ENCODE assay signal across 10 cellular contexts in the genomic region with DNA sequence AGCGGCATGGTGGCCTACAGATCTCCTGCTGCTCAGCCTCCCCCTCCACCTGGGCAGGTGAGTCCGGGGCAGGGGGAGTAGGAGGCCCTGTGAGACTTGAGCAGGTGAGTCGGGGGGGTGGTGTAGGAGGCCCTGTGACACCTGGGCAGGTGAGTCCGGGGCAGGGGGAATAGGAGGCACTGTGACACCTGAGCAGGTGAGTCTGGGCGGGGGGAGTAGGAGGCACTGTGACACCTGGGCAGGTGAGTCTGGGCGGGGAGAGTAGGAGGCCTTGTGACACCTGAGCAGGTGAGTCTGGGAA.
DNase-seq lines count a peak whose midpoint lies in the region; TF ChIP-seq lines count a peak whose summit lies in the region.
"Had no signal": no experiment of that assay in that cellular context is flagged by ENCODE, and none has a peak within 500 bp of the region (broad histone marks: within the 10 kb centered on the region; RNA-seq: fewer than 3 reads in every experiment).

No MANE protein-coding gene starts in this region.

- 69 to 86% (median 72%) methylated on average over 5 to 6 of the region's 6 CpGs for WGBS in spleen, 5 donors

- TF ChIP-seq CTCF in spleen (IDR thresholded peaks at IDR 0.05 in 8 of 11, conservative IDR thresholded peaks at IDR 0.05 in 3 of 11) (no peak), colonic mucosa (IDR thresholded peaks at IDR 0.05) (no peak)

- H3K27me3 ChIP-seq in BLaER1 (0 out of 2 replicates have a peak, but pooled peaks cover 2% of the 10 kb centered on the region), Karpas-422 (ENCODE audit: low read length) (no peaks in the 10 kb centered on the region), spleen (replicated peaks in 1 of 7) (no peaks in the 10 kb centered on the region), colonic mucosa (no peaks in the 10 kb centered on the region)

- no peak overlapping the region for H2AFZ ChIP-seq in Karpas-422 (ENCODE audit: low read length)
- H2AFZ ChIP-seq: GM23248 had no signal

- peak overlapping the region; percentile 87 for H3K4me2 ChIP-seq in BLaER1
- no peak overlapping the region for H3K4me2 ChIP-seq in Karpas-422 (ENCODE audit: low read depth, low read length, poor library complexity, severe bottlenecking)

- H3K27ac ChIP-seq in BLaER1 (no peak overlapping the region), Karpas-422 (ENCODE audit: low read length) (peak overlapping the region; percentile 89; the same call in 1 of the 2 replicates), spleen (no peak overlapping the region), colonic mucosa (no peak overlapping the region)
- H3K27ac ChIP-seq: GM23248 had no signal

- intact Hi-C loops in spleen (cut with DNase I; ENCODE audit: low total_unique reads) (no loop called here), colonic mucosa (cut with DNase I) (no loop called here)

- no peaks in the 10 kb centered on the region for H3K9me2 ChIP-seq in Karpas-422 (replicated peaks; ENCODE audit: insufficient read depth, low read length)

- H3K9me3 ChIP-seq in BLaER1 (no peaks in the 10 kb centered on the region), Karpas-422 (ENCODE audit: low read length) (no peaks in the 10 kb centered on the region), spleen (no peaks in the 10 kb centered on the region), colonic mucosa (no peaks in the 10 kb centered on the region)

- H4K20me1 ChIP-seq in BLaER1: peaks cover 52% of the 10 kb centered on the region; the same call in 1 of the 2 replicates
- no peaks in the 10 kb centered on the region; the same call in 1 of the 2 replicates for H4K20me1 ChIP-seq in Karpas-422 (ENCODE audit: insufficient read depth, low read depth, low read length)

- H3K4me3 ChIP-seq in BLaER1 (no peak overlapping the region), Karpas-422 (ENCODE audit: low read length) (no peak overlapping the region), spleen (no peak overlapping the region), colonic mucosa (no peak overlapping the region)
- H3K4me3 ChIP-seq: GM23248 had no signal

- H3K36me3 ChIP-seq in BLaER1 (no peaks in the 10 kb centered on the region), Karpas-422 (ENCODE audit: insufficient read depth, low read length) (no peaks in the 10 kb centered on the region), spleen (peaks cover 0 to 4% (median 0%) of the 10 kb centered on the region in 6 donors), colonic mucosa (no peaks in the 10 kb centered on the region)

- peaks cover 100% of the 10 kb centered on the region for H3K4me1 ChIP-seq in BLaER1
- peaks cover 74% of the 10 kb centered on the region for H3K4me1 ChIP-seq in Karpas-422 (ENCODE audit: low read length)
- peaks cover 0 to 24% (median 15%) of the 10 kb centered on the region in 6 donors for H3K4me1 ChIP-seq in spleen
- no peaks in the 10 kb centered on the region for H3K4me1 ChIP-seq in colonic mucosa

- no peak for TF ChIP-seq POLR2A in spleen (IDR thresholded peaks at IDR 0.05)

- peaks cover 15% of the 10 kb centered on the region for H3K79me2 ChIP-seq in Karpas-422 (ENCODE audit: low read length)

- H3K9ac ChIP-seq in BLaER1: no peak overlapping the region
- H3K9ac ChIP-seq in Karpas-422 (ENCODE audit: low read length): no peak overlapping the region
- no peak overlapping the region for H3K9ac ChIP-seq in colonic mucosa (ENCODE audit: low read depth in 2 of 2, low read length in 2 of 2)
- H3K9ac ChIP-seq: GM23248 had no signal

- DNase-seq in Karpas-422 (no peak), NCI-H510A (lab: John Stamatoyannopoulos, UW) (peak; percentile 80), spleen (peak; percentile 38), AML-193 (lab: John Stamatoyannopoulos, UW) (no peak), colonic mucosa (no peak)
- DNase-seq: Calu3; CD8-positive, alpha-beta T cell; GM23248; HCEC 1CT had no signal

Comparison
In these comparisons a context has a peak if more than half of its experiments do, and no peak if none do; other contexts are left out.
1. DNase-seq: peak in NCI-H510A (single experiment) and spleen (single experiment); none in Karpas-422 (single experiment), AML-193 (0 of 2) and colonic mucosa (single experiment).